ENCODE assay signal across 19 cellular contexts in the genomic region with DNA sequence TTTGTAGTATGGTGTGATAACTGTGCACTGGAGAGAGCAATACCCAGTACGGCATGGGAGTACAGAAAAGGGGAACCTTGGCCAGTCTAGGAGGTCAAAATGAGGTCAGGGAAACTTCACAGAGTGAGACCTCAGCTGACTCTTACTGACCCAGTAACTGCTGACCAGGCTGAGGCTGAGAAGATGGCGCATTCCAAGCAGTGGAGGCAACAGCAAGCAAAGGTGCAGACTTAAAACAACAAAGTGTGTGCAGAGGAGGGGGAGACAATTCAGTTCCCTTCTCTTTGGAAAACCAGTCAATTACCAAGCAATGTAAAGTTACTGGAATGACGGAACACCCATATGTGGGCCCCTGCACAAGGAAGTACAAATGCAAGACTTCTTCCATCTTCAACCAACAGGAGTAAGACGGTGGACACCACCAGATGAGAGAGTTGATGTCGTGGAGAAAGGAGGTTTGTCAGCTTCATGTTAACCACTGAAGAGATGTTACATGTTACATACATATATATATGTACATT. TPM values are rescaled to one million over a fixed set of nuclear protein-coding genes. Genes with fewer than 3 reads are reported as not detected.
DNase-seq lines count a peak whose midpoint lies in the region; ATAC-seq and TF ChIP-seq lines count a peak whose summit lies in the region.
"Had no signal": no experiment of that assay in that cellular context is flagged by ENCODE, and none has a peak within 500 bp of the region (broad histone marks: within the 10 kb centered on the region; RNA-seq: fewer than 3 reads in every experiment).

No MANE protein-coding gene starts in this region.

- no peak for TF ChIP-seq CTCF in heart right ventricle (IDR thresholded peaks at IDR 0.05)

- 73 to 79% methylated on average over 5 of the region's 5 CpGs for WGBS in heart right ventricle, 2 donors
- WGBS in neuronal stem cell (ENCODE audit: extremely low coverage in 2 of 2, insufficient read length in 2 of 2, insufficient replicate concordance in 1 of 2), 2 donors, result no CpG with 5 or more reads among the region's 5 CpGs

- peaks cover 3% of the 10 kb centered on the region for H3K4me1 ChIP-seq in CD4-positive, CD25-positive, alpha-beta regulatory T cell (ENCODE audit: control insufficient read depth, insufficient read depth, low read length, poor library complexity, severe bottlenecking)
- H3K4me1 ChIP-seq in heart right ventricle, result peaks cover 0 to 27% (median 3%) of the 10 kb centered on the region in 9 donors
- H3K4me1 ChIP-seq in neuronal stem cell (ENCODE audit: control insufficient read depth in 2 of 2, insufficient read depth in 1 of 2, low read depth in 1 of 2, low read length in 2 of 2), result peaks cover 0 to 2% of the 10 kb centered on the region in 2 donors

- peaks cover 21% of the 10 kb centered on the region for H3K36me3 Mint-ChIP-seq in CD4-positive, CD25-positive, alpha-beta regulatory T cell

- H2BK5ac ChIP-seq in neuronal stem cell (ENCODE audit: low read length), result no peak overlapping the region

- H2BK12ac ChIP-seq in neuronal stem cell (ENCODE audit: low read length), result no peak overlapping the region

- H2BK120ac ChIP-seq in neuronal stem cell (ENCODE audit: low read depth, low read length), result no peak overlapping the region

- no peaks in the 10 kb centered on the region for H3K27me3 Mint-ChIP-seq in CD4-positive, CD25-positive, alpha-beta regulatory T cell
- H3K27me3 Mint-ChIP-seq: activated naive CD4-positive, alpha-beta T cell treated with anti-CD3 and anti-CD28 coated beads, Interleukin-2, amount 50 U/mL, for 24 hours had no signal

- no peak overlapping the region for H2BK15ac ChIP-seq in neuronal stem cell (ENCODE audit: low read length)

- no peaks in the 10 kb centered on the region for H3K9me3 Mint-ChIP-seq in CD4-positive, CD25-positive, alpha-beta regulatory T cell
- H3K9me3 Mint-ChIP-seq: activated naive CD4-positive, alpha-beta T cell treated with anti-CD3 and anti-CD28 coated beads, Interleukin-2, amount 50 U/mL, for 24 hours; immature natural killer cell had no signal

- H4K91ac ChIP-seq in neuronal stem cell (ENCODE audit: low read depth, low read length, poor library complexity), result no peak overlapping the region

- H3K4me1 Mint-ChIP-seq in CD4-positive, CD25-positive, alpha-beta regulatory T cell, result peaks cover 5 to 16% (median 7%) of the 10 kb centered on the region in 4 donors

- no peak overlapping the region for H3K18ac ChIP-seq in neuronal stem cell (ENCODE audit: low read length)

- no peak overlapping the region for H3K23ac ChIP-seq in neuronal stem cell (ENCODE audit: low read depth, low read length, poor library complexity)

- intact Hi-C loops in heart right ventricle (cut with DNase I), result loop anchor here in 6 of 10 donors (5.0 to 10.0 kb wide), 6 partner anchors 402 to 792 kb away; partner anchors contain the start of genes CENPL (in 1 of the 6) and DARS2 (in 1 of the 6)

- peak in 1 of 2 donors; percentile 39 for ATAC-seq in CD4-positive, CD25-positive, alpha-beta regulatory T cell (ENCODE audit: low read depth in 2 of 2)
- ATAC-seq in HG03175 (IDR thresholded peaks at IDR 0.05; ENCODE audit: unreplicated experiment), result peak; percentile 58
- ATAC-seq in heart right ventricle, result peak in 7 of 8 donors; percentile 27 to 66 (median 58)
- ATAC-seq: body of pancreas, HCT116 had no signal

- no peak overlapping the region for H3K4me3 Mint-ChIP-seq in CD4-positive, CD25-positive, alpha-beta regulatory T cell
- H3K4me3 Mint-ChIP-seq: activated naive CD4-positive, alpha-beta T cell treated with anti-CD3 and anti-CD28 coated beads, Interleukin-2, amount 50 U/mL, for 24 hours; immature natural killer cell had no signal

- no peak for DNase-seq in CD4-positive, CD25-positive, alpha-beta regulatory T cell
- DNase-seq in SKM-1 treated with dmso at 0.1 percent for 144 hours (lab: John Stamatoyannopoulos, UW; ENCODE audit: unreplicated experiment), result peak; percentile 97
- DNase-seq in heart right ventricle, result peak in 1 of 2 donors; percentile 16
- DNase-seq in T1000 (lab: John Stamatoyannopoulos, UW), result no peak
- DNase-seq in mesenteric fat pad (ENCODE audit: low spot score), result no peak
- no peak for DNase-seq in neuronal stem cell (ENCODE audit: low spot score)
- DNase-seq in NCI-H1930 (lab: John Stamatoyannopoulos, UW), result no peak
- DNase-seq: activated CD4-positive, alpha-beta T cell treated with anti-CD3 and anti-CD28 coated beads for 48 hours; Caco-2; cortex of kidney; immature natural killer cell; mesendoderm; NCI-H748 treated with DMSO at 0.1 percent for 48 hours; substantia nigra; T-helper 2 cell had no signal

- H3K36me3 ChIP-seq in CD4-positive, CD25-positive, alpha-beta regulatory T cell (ENCODE audit: control insufficient read depth, insufficient read depth, low read length), result peaks cover 8% of the 10 kb centered on the region
- peaks cover 0 to 17% (median 0%) of the 10 kb centered on the region in 9 donors for H3K36me3 ChIP-seq in heart right ventricle
- H3K36me3 ChIP-seq in neuronal stem cell (replicated peaks in 1 of 2; ENCODE audit: control insufficient read depth in 2 of 2, insufficient read depth in 2 of 2, low read length in 2 of 2), result no peaks in the 10 kb centered on the region

- no peak overlapping the region for H2AK5ac ChIP-seq in neuronal stem cell (ENCODE audit: low read depth, low read length)

- H3K27me3 ChIP-seq in CD4-positive, CD25-positive, alpha-beta regulatory T cell (ENCODE audit: control insufficient read depth, insufficient read depth, low read length), result no peaks in the 10 kb centered on the region
- no peaks in the 10 kb centered on the region for H3K27me3 ChIP-seq in heart right ventricle
- H3K27me3 ChIP-seq in neuronal stem cell (ENCODE audit: control insufficient read depth in 3 of 3, insufficient read depth in 3 of 3, low read depth in 1 of 3, low read length in 3 of 3), result no peaks in the 10 kb centered on the region
- H3K27me3 ChIP-seq: body of pancreas had no signal

- no peak overlapping the region for H3K14ac ChIP-seq in neuronal stem cell (ENCODE audit: low read length)

- no peaks in the 10 kb centered on the region for H3K79me1 ChIP-seq in neuronal stem cell (ENCODE audit: low read depth, low read length)

- no peak overlapping the region for H3K4me3 ChIP-seq in CD4-positive, CD25-positive, alpha-beta regulatory T cell (ENCODE audit: low read depth, low read length)
- H3K4me3 ChIP-seq in heart right ventricle (no peak overlapping the region), neuronal stem cell (ENCODE audit: low read length in 2 of 2) (no peak overlapping the region)
- H3K4me3 ChIP-seq: body of pancreas had no signal

- no peak overlapping the region for H3K9ac ChIP-seq in neuronal stem cell (ENCODE audit: low read depth, low read length, poor library complexity)

- no peak overlapping the region for H2AFZ ChIP-seq in neuronal stem cell (ENCODE audit: low read length)

- no peaks in the 10 kb centered on the region for H3K9me3 ChIP-seq in CD4-positive, CD25-positive, alpha-beta regulatory T cell (ENCODE audit: control insufficient read depth in 2 of 2, low read length in 2 of 2)
- no peaks in the 10 kb centered on the region for H3K9me3 ChIP-seq in heart right ventricle
- no peaks in the 10 kb centered on the region for H3K9me3 ChIP-seq in neuronal stem cell (replicated peaks in 1 of 2; ENCODE audit: control insufficient read depth in 2 of 2, insufficient read depth in 1 of 2, low read depth in 1 of 2, low read length in 2 of 2)
- H3K9me3 ChIP-seq: body of pancreas, Caco-2 had no signal

- H3K4ac ChIP-seq in neuronal stem cell (ENCODE audit: low read length), result no peak overlapping the region

- H3K27ac ChIP-seq in CD4-positive, CD25-positive, alpha-beta regulatory T cell (ENCODE audit: insufficient read depth, low read length, poor library complexity, severe bottlenecking), result no peak overlapping the region
- H3K27ac ChIP-seq in heart right ventricle (no peak overlapping the region), neuronal stem cell (replicated peaks; ENCODE audit: low read length) (no peak overlapping the region)
- H3K27ac ChIP-seq: body of pancreas had no signal

- no peak overlapping the region for H3K4me2 ChIP-seq in neuronal stem cell (ENCODE audit: insufficient read depth, low read length, poor library complexity, severe bottlenecking)

- H3K27ac Mint-ChIP-seq in CD4-positive, CD25-positive, alpha-beta regulatory T cell, result peak overlapping the region in 2 of 3 donors; percentile 26 to 40
- H3K27ac Mint-ChIP-seq: activated naive CD4-positive, alpha-beta T cell treated with anti-CD3 and anti-CD28 coated beads, Interleukin-2, amount 50 U/mL, for 24 hours had no signal

- H4K8ac ChIP-seq in neuronal stem cell (ENCODE audit: low read depth, low read length), result no peak overlapping the region

RNA-seq across cellular contexts. Expression of gene PRDX6, which starts 54.6 kb away (rescaled TPM):
- total RNA-seq in CD4-positive, CD25-positive, alpha-beta regulatory T cell, result 75.6 TPM
- 100 to 1,000 TPM in 3 of 4 donors, 10 to 100 TPM in 1; 93.3 to 166 (median 141) TPM for polyA plus RNA-seq in CD4-positive, CD25-positive, alpha-beta regulatory T cell
- total RNA-seq in heart right ventricle, result 100 to 1,000 TPM; 215 to 698 (median 325) TPM
- polyA plus RNA-seq in heart right ventricle, result 100 to 1,000 TPM; 426 to 640 TPM
- total RNA-seq in mesenteric fat pad, result 873 TPM
- polyA plus RNA-seq in neuronal stem cell (2013, experiment 1 of 2), result 225 TPM
- polyA plus RNA-seq in neuronal stem cell (2013, experiment 2 of 2), result 224 TPM
